8 cellular contexts compared by ENCODE assay signal in genomic region chr19:508204-509150, GRCh38. TPM values are rescaled to one million over a fixed set of nuclear protein-coding genes. Genes with fewer than 3 reads are reported as not detected.
A peak's percentile ranks its signal among the peaks of the same experiment; 100 is the strongest.
DNase-seq lines count a peak whose midpoint lies in the region; ATAC-seq and TF ChIP-seq lines count a peak whose summit lies in the region.

No MANE protein-coding gene starts in this region.

- peak overlapping the region in 6 of 7 donors; percentile 37 to 74 (median 64) for H3K27ac Mint-ChIP-seq in CD14-positive monocyte
- peak overlapping the region; percentile 97 to 98 for H3K27ac Mint-ChIP-seq in effector memory CD8-positive, alpha-beta T cell

- H3K18ac ChIP-seq in neuronal stem cell (ENCODE audit: low read length): peak overlapping the region; percentile 31

- peaks cover 3 to 9% of the 10 kb centered on the region in 2 donors for H3K36me3 ChIP-seq in neuronal stem cell (replicated peaks in 1 of 2; ENCODE audit: control insufficient read depth in 2 of 2, insufficient read depth in 2 of 2, low read length in 2 of 2)

- no peaks in the 10 kb centered on the region for H3K9me3 ChIP-seq in neuronal stem cell (replicated peaks in 1 of 2; ENCODE audit: control insufficient read depth in 2 of 2, insufficient read depth in 1 of 2, low read depth in 1 of 2, low read length in 2 of 2)

- no peak overlapping the region for H2BK5ac ChIP-seq in neuronal stem cell (ENCODE audit: low read length)

- no peak overlapping the region for H2BK12ac ChIP-seq in neuronal stem cell (ENCODE audit: low read length)

- peaks cover 0 to 6% (median 0%) of the 10 kb centered on the region in 7 donors for H3K9me3 Mint-ChIP-seq in CD14-positive monocyte
- no peaks in the 10 kb centered on the region for H3K9me3 Mint-ChIP-seq in effector memory CD8-positive, alpha-beta T cell

- peaks cover 6 to 17% of the 10 kb centered on the region in 2 donors for H3K36me3 Mint-ChIP-seq in CD14-positive monocyte
- peaks cover 37% of the 10 kb centered on the region for H3K36me3 Mint-ChIP-seq in effector memory CD8-positive, alpha-beta T cell (ENCODE audit: insufficient read depth)

- no peak overlapping the region for H2BK15ac ChIP-seq in neuronal stem cell (ENCODE audit: low read length)

- peak overlapping the region; percentile 89 for H4K8ac ChIP-seq in neuronal stem cell (ENCODE audit: low read depth, low read length)

- H3K27ac ChIP-seq in neuronal stem cell (replicated peaks; ENCODE audit: low read length): no peak overlapping the region

- no peak for ATAC-seq in effector memory CD8-positive, alpha-beta T cell (replicated peaks)
- ATAC-seq in GM21737 (IDR thresholded peaks at IDR 0.05; ENCODE audit: unreplicated experiment) (no peak), GM21717 (IDR thresholded peaks at IDR 0.05; ENCODE audit: unreplicated experiment) (no peak)

- no peak overlapping the region for H3K9ac ChIP-seq in neuronal stem cell (ENCODE audit: low read depth, low read length, poor library complexity)

- no peak overlapping the region for H2BK120ac ChIP-seq in neuronal stem cell (ENCODE audit: low read depth, low read length)

- intact Hi-C loops in CD14-positive monocyte (cut with micrococcal nuclease): loop anchor here in 1 of 2 donors (5.0 to 10.0 kb wide), 2 partner anchors 126 to 166 kb away; partner anchors contain the start of genes FGF22, MIER2 and POLRMT

- no peak overlapping the region for H3K4ac ChIP-seq in neuronal stem cell (ENCODE audit: low read length)

- H3K4me3 ChIP-seq in neuronal stem cell (ENCODE audit: low read length in 2 of 2): peak overlapping the region; percentile 78 to 94

- TF ChIP-seq CTCF in CD14-positive monocyte (IDR thresholded peaks at IDR 0.05): no peak

- peaks cover 5 to 15% (median 7%) of the 10 kb centered on the region in 3 donors for H3K27me3 Mint-ChIP-seq in CD14-positive monocyte (ENCODE audit: low read depth in 3 of 3)
- H3K27me3 Mint-ChIP-seq in effector memory CD8-positive, alpha-beta T cell: no peaks in the 10 kb centered on the region

- H3K4me1 Mint-ChIP-seq in CD14-positive monocyte: peaks cover 30% of the 10 kb centered on the region
- peaks cover 32 to 36% of the 10 kb centered on the region in 2 donors for H3K4me1 Mint-ChIP-seq in effector memory CD8-positive, alpha-beta T cell (ENCODE audit: low read depth in 2 of 2)

- H3K23ac ChIP-seq in neuronal stem cell (ENCODE audit: low read depth, low read length, poor library complexity): no peak overlapping the region

- peaks cover 19 to 24% of the 10 kb centered on the region in 2 donors for H3K4me1 ChIP-seq in neuronal stem cell (ENCODE audit: control insufficient read depth in 2 of 2, insufficient read depth in 1 of 2, low read depth in 1 of 2, low read length in 2 of 2)

- DNase-seq in CD14-positive monocyte (ENCODE audit: low spot score) (no peak), NCI-H69 (lab: John Stamatoyannopoulos, UW) (peak; percentile 59), neuronal stem cell (ENCODE audit: low spot score) (no peak), kidney glomerular epithelial cell (lab: John Stamatoyannopoulos, UW) (no peak), NCI-H2227 (lab: John Stamatoyannopoulos, UW; ENCODE audit: unreplicated experiment) (no peak)
- DNase-seq in effector memory CD8-positive, alpha-beta T cell: no peak

- no peak overlapping the region for H4K91ac ChIP-seq in neuronal stem cell (ENCODE audit: low read depth, low read length, poor library complexity)

- H2AK5ac ChIP-seq in neuronal stem cell (ENCODE audit: low read depth, low read length): peak overlapping the region; percentile 85

- no peak overlapping the region for H3K14ac ChIP-seq in neuronal stem cell (ENCODE audit: low read length)

- H2AFZ ChIP-seq in neuronal stem cell (ENCODE audit: low read length): peak overlapping the region; percentile 84

- peak overlapping the region; percentile 84 to 93 for H3K4me3 Mint-ChIP-seq in CD14-positive monocyte
- H3K4me3 Mint-ChIP-seq in effector memory CD8-positive, alpha-beta T cell: peak overlapping the region; percentile 89 to 93

- peak overlapping the region; percentile 61 for H3K4me2 ChIP-seq in neuronal stem cell (ENCODE audit: insufficient read depth, low read length, poor library complexity, severe bottlenecking)

- peaks cover 4% of the 10 kb centered on the region for H3K79me1 ChIP-seq in neuronal stem cell (ENCODE audit: low read depth, low read length)

- WGBS in neuronal stem cell (ENCODE audit: extremely low coverage in 2 of 2, insufficient read length in 2 of 2, insufficient replicate concordance in 1 of 2), 2 donors: no CpG with 5 or more reads among the region's 32 CpGs

- no peaks in the 10 kb centered on the region for H3K27me3 ChIP-seq in neuronal stem cell (ENCODE audit: control insufficient read depth in 3 of 3, insufficient read depth in 3 of 3, low read depth in 1 of 3, low read length in 3 of 3)

RNA-seq across cellular contexts. Expression of gene TPGS1, which starts 1.2 kb away (rescaled TPM):
- polyA plus RNA-seq in CD14-positive monocyte: 10 to 100 TPM; 14.2 to 48.1 TPM
- 6.3 TPM for polyA plus RNA-seq in neuronal stem cell (2013, experiment 1 of 2)
- polyA plus RNA-seq in neuronal stem cell (2013, experiment 2 of 2): 6.2 TPM

RNA-seq across cellular contexts. Expression of gene MADCAM1, which starts 12.2 kb away (rescaled TPM):
- polyA plus RNA-seq in CD14-positive monocyte: not detected
- polyA plus RNA-seq in neuronal stem cell (2013, experiment 1 of 2): 0.89 TPM
- polyA plus RNA-seq in neuronal stem cell (2013, experiment 2 of 2): 0.91 TPM

RNA-seq across cellular contexts. Expression of gene CDC34, which starts 23.1 kb away (rescaled TPM):
- polyA plus RNA-seq in CD14-positive monocyte: 10 to 100 TPM; 25.2 to 43.0 TPM
- polyA plus RNA-seq in neuronal stem cell (2013, experiment 1 of 2): 109 TPM
- polyA plus RNA-seq in neuronal stem cell (2013, experiment 2 of 2): 105 TPM

RNA-seq across cellular contexts. Expression of gene GZMM, which starts 35.4 kb away (rescaled TPM):
- polyA plus RNA-seq in CD14-positive monocyte: 1 to 10 TPM in 1 of 2 donors, under 1 TPM in 1; 0.48 to 1.4 TPM
- polyA plus RNA-seq in neuronal stem cell (2013, experiment 1 of 2): 0.04 TPM
- polyA plus RNA-seq in neuronal stem cell (2013, experiment 2 of 2): 0.06 TPM

RNA-seq across cellular contexts. Expression of gene SHC2, which starts 47.6 kb away (rescaled TPM):
- not detected for polyA plus RNA-seq in CD14-positive monocyte
- 29.6 TPM for polyA plus RNA-seq in neuronal stem cell (2013, experiment 1 of 2)
- 28.3 TPM for polyA plus RNA-seq in neuronal stem cell (2013, experiment 2 of 2)
